ENCODE assay signal across 12 cellular contexts in genomic region chr6:37173573-37174195, GRCh38. TPM values are rescaled to one million over a fixed set of nuclear protein-coding genes. Genes with fewer than 3 reads are reported as not detected.
A peak's percentile ranks its signal among the peaks of the same experiment; 100 is the strongest.
DNase-seq lines count a peak whose midpoint lies in the region; ATAC-seq lines count a peak whose summit lies in the region.
"Had no signal": no experiment of that assay in that cellular context is flagged by ENCODE, and none has a peak within 500 bp of the region (broad histone marks: within the 10 kb centered on the region; RNA-seq: fewer than 3 reads in every experiment).

No MANE protein-coding gene starts in this region.

- no peaks in the 10 kb centered on the region for H3K9me3 Mint-ChIP-seq in dendritic cell treated with granulocyte-macrophage colony-stimulating factor and Interleukin-4, amounts not matched to agents 40 ng/mL and 50 ng/mL, for 4 days

- H3K4me1 Mint-ChIP-seq in dendritic cell treated with granulocyte-macrophage colony-stimulating factor and Interleukin-4, amounts not matched to agents 40 ng/mL and 50 ng/mL, for 4 days (ENCODE audit: low read depth) = peaks cover 83% of the 10 kb centered on the region

- intact Hi-C loops in dendritic cell treated with granulocyte-macrophage colony-stimulating factor and Interleukin-4, amounts not matched to agents 40 ng/mL and 50 ng/mL, for 4 days (cut with micrococcal nuclease) = loop anchor here (2.0 to 5.0 kb wide), 2 partner anchors 115 to 286 kb away; partner anchors contain the start of gene C6orf89

- no peak for ATAC-seq in HG02938 (IDR thresholded peaks at IDR 0.05; ENCODE audit: unreplicated experiment)
- ATAC-seq in GM18520 (IDR thresholded peaks at IDR 0.05; ENCODE audit: unreplicated experiment) = no peak
- ATAC-seq: right cardiac atrium had no signal

- in situ Hi-C loops in G401 (cut with HindIII; ENCODE audit: low sequenced_read_pairs) = loop anchor here (5.0 kb wide), 1 partner anchor 46 kb away; no protein-coding TSS in a partner anchor

- no peak overlapping the region for H3K4me3 Mint-ChIP-seq in dendritic cell treated with granulocyte-macrophage colony-stimulating factor and Interleukin-4, amounts not matched to agents 40 ng/mL and 50 ng/mL, for 4 days

- H3K36me3 Mint-ChIP-seq in dendritic cell treated with granulocyte-macrophage colony-stimulating factor and Interleukin-4, amounts not matched to agents 40 ng/mL and 50 ng/mL, for 4 days (ENCODE audit: low read depth) = peaks cover 53% of the 10 kb centered on the region

- H3K27ac Mint-ChIP-seq in dendritic cell treated with granulocyte-macrophage colony-stimulating factor and Interleukin-4, amounts not matched to agents 40 ng/mL and 50 ng/mL, for 4 days = peak overlapping the region; percentile 75

- peak; percentile 7 for DNase-seq in G401 (ENCODE audit: low spot score)
- DNase-seq in activated CD4-positive, alpha-beta T cell treated with anti-CD3 and anti-CD28 coated beads for 48 hours = peak; percentile 62
- DNase-seq in stimulated activated CD4-positive, alpha-beta T cell treated with anti-CD3 and anti-CD28 coated beads, Interleukin-2, amount 100 ng/mL, for 24 hours = peak; percentile 45 to 65
- DNase-seq in GDM1 (lab: John Stamatoyannopoulos, UW) = no peak
- DNase-seq in epidermal melanocyte (ENCODE audit: insufficient read length, low spot score) = no peak
- DNase-seq: EL, GOT3, NCI-H1048 had no signal

- no peaks in the 10 kb centered on the region for H3K27me3 Mint-ChIP-seq in dendritic cell treated with granulocyte-macrophage colony-stimulating factor and Interleukin-4, amounts not matched to agents 40 ng/mL and 50 ng/mL, for 4 days

RNA-seq across cellular contexts. Expression of gene PIM1, which starts 3.7 kb away (rescaled TPM):
- 70.4 and 71.6 TPM in 2 replicates for total RNA-seq in G401 (2014; rRNA removed; shearing (Covaris generic))

Comparison
In these comparisons a context has a peak if more than half of its experiments do, and no peak if none do; other contexts are left out.
1. DNase-seq: peak in G401 (single experiment), activated CD4-positive, alpha-beta T cell treated with anti-CD3 and anti-CD28 coated beads for 48 hours (single experiment) and stimulated activated CD4-positive, alpha-beta T cell treated with anti-CD3 and anti-CD28 coated beads, Interleukin-2, amount 100 ng/mL, for 24 hours (2 of 2); none in GDM1 (single experiment) and epidermal melanocyte (single experiment).